Comparison of ENCODE assay signal across 16 cellular contexts in genomic region chr10:87918254-87918859, GRCh38. TPM values are rescaled to one million over a fixed set of nuclear protein-coding genes. Genes with fewer than 3 reads are reported as not detected.
DNase-seq lines count a peak whose midpoint lies in the region; ATAC-seq and TF ChIP-seq lines count a peak whose summit lies in the region.
"Had no signal": no experiment of that assay in that cellular context is flagged by ENCODE, and none has a peak within 500 bp of the region (broad histone marks: within the 10 kb centered on the region; RNA-seq: fewer than 3 reads in every experiment).

No MANE protein-coding gene starts in this region.

- peaks cover 13 to 63% (median 34%) of the 10 kb centered on the region in 10 experiments for H3K4me1 ChIP-seq in BLaER1 treated with 17β-estradiol and CSF1 and Interleukin-3, amounts not matched to agents 10 nM and 100 nM

- H3K4me3 Mint-ChIP-seq in Calu3 (ENCODE audit: low read depth, unreplicated experiment) (no peak overlapping the region), memory B cell (peak overlapping the region; percentile 43)
- H3K4me3 Mint-ChIP-seq: neural crest cell had no signal

- H4K20me1 ChIP-seq in BLaER1 treated with 17β-estradiol and CSF1 and Interleukin-3, amounts not matched to agents 10 nM and 100 nM: peaks cover 22 to 96% (median 67%) of the 10 kb centered on the region in 11 experiments; a peak in 20 of 22 replicates

- H3K4me2 ChIP-seq in BLaER1 treated with 17β-estradiol and CSF1 and Interleukin-3, amounts not matched to agents 10 nM and 100 nM: peak overlapping the region in 9 of 11 experiments; percentile 11 to 79 (median 39); a peak in 14 of 22 replicates
- H3K4me2 ChIP-seq: BLaER1 had no signal

- DNase-seq in Calu3: no peak
- no peak for DNase-seq in memory B cell (ENCODE audit: low spot score in 2 of 2)
- no peak for DNase-seq in HUDEP-2 (lab: John Stamatoyannopoulos, UW; ENCODE audit: unreplicated experiment in 76 of 76)
- DNase-seq in middle frontal gyrus (ENCODE audit: extremely low spot score, low spot score): no peak
- DNase-seq: activated CD8-positive, alpha-beta memory T cell treated with anti-CD3 and anti-CD28 coated beads, Interleukin-2, amount 50 U/mL, for 4 hours; HCEC 1CT; NCI-H1105 treated with DMSO at 0.1 percent for 48 hours; NCI-H510A; right lobe of liver; T1000 had no signal

- H3K9ac ChIP-seq in BLaER1 treated with 17β-estradiol and CSF1 and Interleukin-3, amounts not matched to agents 10 nM and 100 nM: peak overlapping the region in 2 of 11 experiments; percentile 4 to 17; a peak in 1 of 22 replicates
- H3K9ac ChIP-seq: BLaER1 had no signal

- H3K4me1 Mint-ChIP-seq in Calu3 (ENCODE audit: low read depth, unreplicated experiment): peaks cover 18% of the 10 kb centered on the region
- peaks cover 51% of the 10 kb centered on the region for H3K4me1 Mint-ChIP-seq in memory B cell

- H3K27ac Mint-ChIP-seq in Calu3 (ENCODE audit: unreplicated experiment) (peak overlapping the region; percentile 54), memory B cell (peak overlapping the region; percentile 80)

- H3K27ac ChIP-seq in BLaER1 treated with 17β-estradiol and CSF1 and Interleukin-3, amounts not matched to agents 10 nM and 100 nM: peak overlapping the region in 2 of 11 experiments; percentile 20 to 36; a peak in 4 of 22 replicates
- H3K27ac ChIP-seq in VCaP: peak overlapping the region; percentile 1; the same call in 1 of the 2 replicates
- H3K27ac ChIP-seq: BLaER1, right lobe of liver had no signal

- no TSS peak for BruUV-seq in Calu3 (replicated peaks; lab: Mats Ljungman, UMichigan)

- ATAC-seq in memory B cell (ENCODE audit: low read depth) (no peak), HG02642 (IDR thresholded peaks at IDR 0.05; ENCODE audit: poor library complexity, unreplicated experiment) (no peak), HG03354 (IDR thresholded peaks at IDR 0.05; ENCODE audit: poor library complexity, severe bottlenecking, unreplicated experiment) (no peak)

- TF ChIP-seq CTCF in Calu3 (IDR thresholded peaks at IDR 0.05; ENCODE audit: unreplicated experiment) (no peak), VCaP (conservative IDR thresholded peaks at IDR 0.05) (no peak)

- H3K9me3 ChIP-seq in BLaER1 treated with 17β-estradiol and CSF1 and Interleukin-3, amounts not matched to agents 10 nM and 100 nM (replicated peaks in 1 of 11): peaks cover 15 to 47% (median 35%) of the 10 kb centered on the region in 11 experiments
- H3K9me3 ChIP-seq: right lobe of liver had no signal

- H3K36me3 Mint-ChIP-seq in Calu3 (ENCODE audit: insufficient read depth, unreplicated experiment) (no peaks in the 10 kb centered on the region), memory B cell (peaks cover 38% of the 10 kb centered on the region)

- peaks cover 43 to 87% (median 69%) of the 10 kb centered on the region in 11 experiments; a peak in 21 of 22 replicates for H3K36me3 ChIP-seq in BLaER1 treated with 17β-estradiol and CSF1 and Interleukin-3, amounts not matched to agents 10 nM and 100 nM
- H3K36me3 ChIP-seq: right lobe of liver had no signal

- peaks cover 3% of the 10 kb centered on the region for H3K9me3 Mint-ChIP-seq in Calu3 (ENCODE audit: low read depth, unreplicated experiment)
- peaks cover 6% of the 10 kb centered on the region for H3K9me3 Mint-ChIP-seq in memory B cell

- intact Hi-C loops in Calu3 (cut with micrococcal nuclease; ENCODE audit: unreplicated experiment): no loop called here

- no peaks in the 10 kb centered on the region for H3K27me3 ChIP-seq in BLaER1 treated with 17β-estradiol and CSF1 and Interleukin-3, amounts not matched to agents 10 nM and 100 nM
- H3K27me3 ChIP-seq: BLaER1, right lobe of liver had no signal

- H3K27me3 Mint-ChIP-seq in Calu3 (ENCODE audit: unreplicated experiment): no peaks in the 10 kb centered on the region
- H3K27me3 Mint-ChIP-seq in memory B cell: no peaks in the 10 kb centered on the region

- CTCF ChIA-PET in Calu3 (lab: Charles Lee): no interaction called here

- H3K4me3 ChIP-seq in BLaER1 treated with 17β-estradiol and CSF1 and Interleukin-3, amounts not matched to agents 10 nM and 100 nM: no peak overlapping the region
- H3K4me3 ChIP-seq: BLaER1, right lobe of liver had no signal

RNA-seq across cellular contexts. Expression of gene PTEN, which starts 54.9 kb away (rescaled TPM):
- total RNA-seq in Calu3 (2022): 44.6 and 46.8 TPM in 2 replicates

RNA-seq across cellular contexts. Expression of gene KLLN, which starts 55.0 kb away (rescaled TPM):
- 0.52 and 0.81 TPM in 2 replicates for total RNA-seq in Calu3 (2022)
